15 cellular contexts compared by ENCODE assay signal in the genomic region with DNA sequence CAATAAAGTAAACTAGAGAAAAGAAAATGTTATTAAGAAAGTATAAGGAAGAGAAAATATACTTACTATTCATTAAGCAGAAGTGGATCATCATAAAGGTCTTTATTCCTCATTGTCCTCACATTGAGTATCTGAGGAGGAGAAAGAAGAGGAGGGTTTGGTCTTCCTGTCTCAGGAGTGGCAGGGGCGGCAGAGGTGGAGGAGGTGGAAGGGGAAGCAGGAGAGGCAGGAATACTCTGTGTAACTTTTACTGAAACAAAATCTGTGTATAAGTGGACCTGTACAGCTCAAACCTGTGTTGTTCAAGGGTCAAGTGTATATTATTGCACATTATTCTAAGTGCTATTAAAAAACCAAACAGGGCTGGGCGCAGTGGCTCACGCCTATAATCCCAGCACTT.
"Had no signal": no experiment of that assay in that cellular context is flagged by ENCODE, and none has a peak within 500 bp of the region (broad histone marks: within the 10 kb centered on the region; RNA-seq: fewer than 3 reads in every experiment).

No MANE protein-coding gene starts in this region.

- H3K36me3 ChIP-seq: prostate gland, uterus had no signal

- H3K9me3 ChIP-seq: prostate gland, uterus had no signal

- ATAC-seq: activated T-cell treated with anti-CD3 and anti-CD28 coated beads, Interleukin-2, amount 50 U/mL, for 4 hours; sciatic nerve; stimulated activated naive CD8-positive, alpha-beta T cell treated with anti-CD3 and anti-CD28 coated beads, Interleukin-15, Interleukin-2, amounts not matched to agents 100 U/mL and 50 U/mL, for 24 hours had no signal

- DNase-seq: activated CD4-positive, alpha-beta memory T cell treated with anti-CD3 and anti-CD28 coated beads for 36 hours; activated CD4-positive, alpha-beta T cell treated with anti-CD3 and anti-CD28 coated beads for 1 hour; activated gamma-delta T cell treated with Interleukin-2 at 50 U/mL for 16 hours; activated naive CD8-positive, alpha-beta T cell treated with anti-CD3 and anti-CD28 coated beads, Interleukin-2, amount 10 ng/mL, durations not matched to agents 7 days and 5 days; activated T-cell treated with anti-CD3 and anti-CD28 coated beads, Interleukin-2, amount 50 U/mL, for 4 hours; aorta; effector CD4-positive, alpha-beta T cell; kidney; naive B cell; stimulated activated naive CD8-positive, alpha-beta T cell treated with anti-CD3 and anti-CD28 coated beads, Interleukin-15, Interleukin-2, amounts not matched to agents 100 U/mL and 50 U/mL, for 24 hours; SW 1271; uterus had no signal

- H3K27ac ChIP-seq: prostate gland, uterus had no signal

- FAIRE-seq: bronchial epithelial cell, kidney had no signal

- H3K27me3 ChIP-seq: uterus had no signal

- H3K4me1 ChIP-seq: prostate gland, uterus had no signal

- H3K4me3 ChIP-seq: prostate gland, uterus had no signal
